In genomic region chr22:30605449-30606110, GRCh38 we compare ENCODE assay signal across 8 cellular contexts. TPM values are rescaled to one million over a fixed set of nuclear protein-coding genes. Genes with fewer than 3 reads are reported as not detected.
DNase-seq lines count a peak whose midpoint lies in the region; ATAC-seq and TF ChIP-seq lines count a peak whose summit lies in the region.

No MANE protein-coding gene starts in this region.

- H3K79me1 ChIP-seq in neuronal stem cell (ENCODE audit: low read depth, low read length), result peaks cover 1% of the 10 kb centered on the region

- H3F3A ChIP-seq in GM23338 (replicated peaks; ENCODE audit: low read depth), result peaks cover 6% of the 10 kb centered on the region; the same call in 1 of the 2 replicates

- H3K4me1 ChIP-seq in GM23338 (ENCODE audit: insufficient read depth) (peaks cover 36% of the 10 kb centered on the region), neuronal stem cell (ENCODE audit: control insufficient read depth in 2 of 2, insufficient read depth in 1 of 2, low read depth in 1 of 2, low read length in 2 of 2) (peaks cover 18 to 30% of the 10 kb centered on the region in 2 donors)

- H3K18ac ChIP-seq in neuronal stem cell (ENCODE audit: low read length), result peak overlapping the region; percentile 80

- DNase-seq in AG09319 (ENCODE audit: extremely low read depth, low read depth) (no peak), GM23338 (ENCODE audit: low spot score) (peak; percentile 75), NOMO-1 (lab: John Stamatoyannopoulos, UW; ENCODE audit: unreplicated experiment in 2 of 2) (peak; percentile 46 to 71), activated T-cell treated with anti-CD3 and anti-CD28 coated beads for 48 hours (ENCODE audit: low read depth) (peak; percentile 34), fibroblast of the aortic adventitia (ENCODE audit: low read depth) (peak; percentile 45), neuronal stem cell (ENCODE audit: low spot score) (no peak)

- peak overlapping the region; percentile 76 for H3K4me3 ChIP-seq in GM23338
- H3K4me3 ChIP-seq in fibroblast of the aortic adventitia (ENCODE audit: low read depth, low read length), result no peak overlapping the region
- H3K4me3 ChIP-seq in neuronal stem cell (ENCODE audit: low read length in 2 of 2), result peak overlapping the region in 1 of 2 donors; percentile 57

- H3K23ac ChIP-seq in neuronal stem cell (ENCODE audit: low read depth, low read length, poor library complexity), result no peak overlapping the region

- peak overlapping the region; percentile 98 for H3K27ac ChIP-seq in GM23338 (ENCODE audit: low read depth)
- peak overlapping the region; percentile 93 for H3K27ac ChIP-seq in neuronal stem cell (replicated peaks; ENCODE audit: low read length)

- H3K9ac ChIP-seq in neuronal stem cell (ENCODE audit: low read depth, low read length, poor library complexity), result no peak overlapping the region

- peak overlapping the region; percentile 76 for H3K4me2 ChIP-seq in GM23338
- peak overlapping the region; percentile 37 for H3K4me2 ChIP-seq in neuronal stem cell (ENCODE audit: insufficient read depth, low read length, poor library complexity, severe bottlenecking)

- H3K27me3 ChIP-seq in GM23338 (ENCODE audit: insufficient read depth) (no peaks in the 10 kb centered on the region), neuronal stem cell (ENCODE audit: control insufficient read depth in 3 of 3, insufficient read depth in 3 of 3, low read depth in 1 of 3, low read length in 3 of 3) (no peaks in the 10 kb centered on the region)

- no CpG with 5 or more reads among the region's 9 CpGs for WGBS in neuronal stem cell (ENCODE audit: extremely low coverage in 2 of 2, insufficient read length in 2 of 2, insufficient replicate concordance in 1 of 2), 2 donors

- H4K20me1 ChIP-seq in GM23338 (replicated peaks; ENCODE audit: insufficient read depth), result no peaks in the 10 kb centered on the region

- H2BK12ac ChIP-seq in neuronal stem cell (ENCODE audit: low read length), result no peak overlapping the region

- H3K9me2 ChIP-seq in GM23338 (ENCODE audit: insufficient read depth), result no peaks in the 10 kb centered on the region

- H2BK5ac ChIP-seq in neuronal stem cell (ENCODE audit: low read length), result no peak overlapping the region

- H3K36me3 Mint-ChIP-seq in GM23338 (ENCODE audit: low read depth), result peaks cover 7% of the 10 kb centered on the region

- H3K36me3 ChIP-seq in GM23338 (ENCODE audit: insufficient read depth) (no peaks in the 10 kb centered on the region), neuronal stem cell (replicated peaks in 1 of 2; ENCODE audit: control insufficient read depth in 2 of 2, insufficient read depth in 2 of 2, low read length in 2 of 2) (peaks cover 4 to 11% of the 10 kb centered on the region in 2 donors)

- H3K14ac ChIP-seq in neuronal stem cell (ENCODE audit: low read length), result no peak overlapping the region

- H3K4me1 Mint-ChIP-seq in GM23338, result peaks cover 39% of the 10 kb centered on the region

- no peaks in the 10 kb centered on the region for H3K9me3 ChIP-seq in neuronal stem cell (replicated peaks in 1 of 2; ENCODE audit: control insufficient read depth in 2 of 2, insufficient read depth in 1 of 2, low read depth in 1 of 2, low read length in 2 of 2)

- TF ChIP-seq CTCF in AG09319 (IDR thresholded peaks at IDR 0.05; ENCODE audit: low read depth, low read length) (peak; percentile 65), GM23338 (conservative IDR thresholded peaks at IDR 0.05; ENCODE audit: low read depth in 2 of 2) (peak; percentile 78 to 93), fibroblast of the aortic adventitia (IDR thresholded peaks at IDR 0.05; ENCODE audit: insufficient read depth, low read length) (peak; percentile 69)

- peak overlapping the region; percentile 26 for H2AK5ac ChIP-seq in neuronal stem cell (ENCODE audit: low read depth, low read length)

- no peak overlapping the region for H2BK120ac ChIP-seq in neuronal stem cell (ENCODE audit: low read depth, low read length)

- no peak overlapping the region for H4K91ac ChIP-seq in neuronal stem cell (ENCODE audit: low read depth, low read length, poor library complexity)

- H4K8ac ChIP-seq in neuronal stem cell (ENCODE audit: low read depth, low read length), result no peak overlapping the region

- H3K79me2 ChIP-seq in GM23338 (replicated peaks; ENCODE audit: insufficient read depth), result peaks cover 8% of the 10 kb centered on the region

- peak overlapping the region; percentile 99 for H3K27ac Mint-ChIP-seq in GM23338

- no peak overlapping the region for H2BK15ac ChIP-seq in neuronal stem cell (ENCODE audit: low read length)

- peak; percentile 22 for ATAC-seq in GM23338
- no peak for ATAC-seq in HG02885 (IDR thresholded peaks at IDR 0.05; ENCODE audit: poor library complexity, unreplicated experiment)
- ATAC-seq in GM19023 (IDR thresholded peaks at IDR 0.05; ENCODE audit: unreplicated experiment), result no peak

- H3K9me3 Mint-ChIP-seq in GM23338, result no peaks in the 10 kb centered on the region; the same call in 2 of the 3 replicates

- H3K27me3 Mint-ChIP-seq in GM23338 (ENCODE audit: insufficient read depth, low read depth, poor library complexity), result peaks cover 11% of the 10 kb centered on the region

- H3K4ac ChIP-seq in neuronal stem cell (ENCODE audit: low read length), result no peak overlapping the region

- H2AFZ ChIP-seq in GM23338 (peak overlapping the region; percentile 98), neuronal stem cell (ENCODE audit: low read length) (peak overlapping the region; percentile 98)

- H3K4me3 Mint-ChIP-seq in GM23338, result peak overlapping the region; percentile 90

TF ChIP-seq in GM23338, 12 proteins besides CTCF, POLR2A, EP300 and RAD21:
- no peak; the same call in 1 of the 2 replicates for TF ChIP-seq POLR2AphosphoS5 (IDR thresholded peaks at IDR 0.05; ENCODE audit: low read depth)
- no peak for TF ChIP-seq JUNB (IDR thresholded peaks at IDR 0.05; ENCODE audit: unreplicated experiment)
- peak; percentile 24 for TF ChIP-seq EZH2 (IDR thresholded peaks at IDR 0.05; ENCODE audit: low read depth, unreplicated experiment)

RNA-seq across cellular contexts. Expression of gene TCN2, which starts 1.4 kb away (rescaled TPM):
- total RNA-seq in GM23338 (2014; rRNA removed; shearing (Covaris generic)), result 31.3 and 38.1 TPM in 2 replicates
- polyA plus RNA-seq in GM23338 (2016; fragmentation: Nextera tagmentation; extraction: Ambion mirVana), result 12.4 and 12.9 TPM in 2 replicates
- 13.9 and 17.7 TPM in 2 replicates for total RNA-seq in fibroblast of the aortic adventitia (ENCODE audit: low replicate concordance)
- polyA plus RNA-seq in neuronal stem cell (2013, experiment 1 of 2), result 22.2 TPM
- 21.8 TPM for polyA plus RNA-seq in neuronal stem cell (2013, experiment 2 of 2)

RNA-seq across cellular contexts. Expression of gene PES1, which starts 13.9 kb away (rescaled TPM):
- total RNA-seq in GM23338 (2014; rRNA removed; shearing (Covaris generic)), result 76.9 and 78.4 TPM in 2 replicates
- 61.3 and 64.1 TPM in 2 replicates for polyA plus RNA-seq in GM23338 (2016; fragmentation: Nextera tagmentation; extraction: Ambion mirVana)
- 54.9 and 189 TPM in 2 replicates for total RNA-seq in fibroblast of the aortic adventitia (ENCODE audit: low replicate concordance)
- 42.0 TPM for polyA plus RNA-seq in neuronal stem cell (2013, experiment 1 of 2)
- 42.4 TPM for polyA plus RNA-seq in neuronal stem cell (2013, experiment 2 of 2)

RNA-seq across cellular contexts. Expression of gene SLC35E4, which starts 30.0 kb away (rescaled TPM):
- 10.4 and 11.3 TPM in 2 replicates for total RNA-seq in GM23338 (2014; rRNA removed; shearing (Covaris generic))
- polyA plus RNA-seq in GM23338 (2016; fragmentation: Nextera tagmentation; extraction: Ambion mirVana), result 2.6 and 4.3 TPM in 2 replicates
- 5.1 and 19.7 TPM in 2 replicates for total RNA-seq in fibroblast of the aortic adventitia (ENCODE audit: low replicate concordance)
- polyA plus RNA-seq in neuronal stem cell (2013, experiment 1 of 2), result 4.1 TPM
- 4.0 TPM for polyA plus RNA-seq in neuronal stem cell (2013, experiment 2 of 2)

RNA-seq across cellular contexts. Expression of gene GAL3ST1, which starts 31.1 kb away (rescaled TPM):
- total RNA-seq in GM23338 (2014; rRNA removed; shearing (Covaris generic)), result 9.2 and 13.3 TPM in 2 replicates
- polyA plus RNA-seq in GM23338 (2016; fragmentation: Nextera tagmentation; extraction: Ambion mirVana), result 7.5 and 8.2 TPM in 2 replicates
- total RNA-seq in fibroblast of the aortic adventitia (ENCODE audit: low replicate concordance), result not detected in 2 replicates
- 13.1 TPM for polyA plus RNA-seq in neuronal stem cell (2013, experiment 1 of 2)
- polyA plus RNA-seq in neuronal stem cell (2013, experiment 2 of 2), result 11.8 TPM

RNA-seq across cellular contexts. Expression of gene SEC14L6, which starts 59.0 kb away (rescaled TPM):
- total RNA-seq in GM23338 (2014; rRNA removed; shearing (Covaris generic)), result 2.1 and 2.4 TPM in 2 replicates
- polyA plus RNA-seq in GM23338 (2016; fragmentation: Nextera tagmentation; extraction: Ambion mirVana), result 0.50 and 0.84 TPM in 2 replicates
- total RNA-seq in fibroblast of the aortic adventitia (ENCODE audit: low replicate concordance), result 0.09 TPM in 1 of 2 replicates, not detected in the other
- polyA plus RNA-seq in neuronal stem cell (2013, experiment 1 of 2), result 1.6 TPM
- polyA plus RNA-seq in neuronal stem cell (2013, experiment 2 of 2), result 1.8 TPM

Comparison
In these comparisons a context has a peak if more than half of its experiments do, and no peak if none do; other contexts are left out.
1. DNase-seq: peak in GM23338 (single experiment), NOMO-1 (2 of 2), activated T-cell treated with anti-CD3 and anti-CD28 coated beads for 48 hours (single experiment) and fibroblast of the aortic adventitia (single experiment); none in AG09319 (single experiment) and neuronal stem cell (single experiment).
2. Peak in every context shown above with its lines, with median percentiles within 50 percentile points of each other: CTCF ChIP-seq.